In the genomic region with DNA sequence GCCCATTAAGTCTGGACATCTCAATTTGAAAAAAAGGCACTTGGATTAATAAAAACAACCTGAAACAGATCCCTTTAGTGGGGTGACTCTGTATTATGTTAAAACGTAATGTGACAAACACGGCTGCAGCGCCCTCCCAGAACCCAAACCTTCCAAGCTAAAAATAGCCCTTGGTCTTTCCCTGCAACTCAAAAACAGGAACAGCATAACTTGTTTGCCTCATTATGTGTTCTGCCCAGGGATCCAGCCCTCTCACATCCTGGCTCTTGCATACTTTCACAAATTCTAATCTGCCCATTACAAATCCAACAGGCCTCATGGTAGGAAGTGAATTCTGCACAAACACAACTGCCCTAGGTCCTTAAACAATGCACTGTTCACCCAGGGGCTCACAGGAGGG, we compare ENCODE assay signal across 11 cellular contexts.
A peak's percentile ranks its signal among the peaks of the same experiment; 100 is the strongest.
DNase-seq lines count a peak whose midpoint lies in the region; ATAC-seq and TF ChIP-seq lines count a peak whose summit lies in the region.
"Had no signal": no experiment of that assay in that cellular context is flagged by ENCODE, and none has a peak within 500 bp of the region (broad histone marks: within the 10 kb centered on the region; RNA-seq: fewer than 3 reads in every experiment).

No MANE protein-coding gene starts in this region.

- TF ChIP-seq CTCF in esophagus squamous epithelium (IDR thresholded peaks at IDR 0.05) = no peak
- TF ChIP-seq CTCF in upper lobe of right lung (IDR thresholded peaks at IDR 0.05) = no peak

- no peak overlapping the region for H3K27ac Mint-ChIP-seq in stimulated activated naive B cell treated with anti-CD40 and anti-IgM and Interleukin-4, amounts not matched to agents 10 μg/mL and 1 μg/mL and 100 μg/mL, for 72 hours

- 46 to 47% methylated on average over 3 of the region's 3 CpGs for WGBS in esophagus squamous epithelium, 2 donors

- H3K27me3 ChIP-seq in esophagus squamous epithelium (no peaks in the 10 kb centered on the region), upper lobe of right lung (no peaks in the 10 kb centered on the region)

- peaks cover 0 to 2% of the 10 kb centered on the region in 2 donors for H3K4me1 Mint-ChIP-seq in stimulated activated naive B cell treated with anti-CD40 and anti-IgM and Interleukin-4, amounts not matched to agents 10 μg/mL and 1 μg/mL and 100 μg/mL, for 72 hours

- DNase-seq in NCI-H2227 treated with DMSO at 0.1 percent for 48 hours (lab: John Stamatoyannopoulos, UW) (peak; percentile 7), NCI-H2227 (lab: John Stamatoyannopoulos, UW; ENCODE audit: unreplicated experiment) (no peak), esophagus squamous epithelium (lab: John Stamatoyannopoulos, UW) (no peak), medulla oblongata (ENCODE audit: extremely low spot score) (peak; percentile 41), upper lobe of right lung (no peak)
- no peak for DNase-seq in stimulated activated naive B cell treated with anti-CD40 and anti-IgM and Interleukin-4, amounts not matched to agents 10 μg/mL and 1 μg/mL and 100 μg/mL, for 72 hours
- DNase-seq: activated naive CD4-positive, alpha-beta T cell treated with anti-CD3 and anti-CD28 coated beads, Interleukin-2, amount 50 U/mL, for 16 hours; NK-92 treated with Interleukin-12 subunit alpha and Interleukin-12 subunit beta, amount 100 ng/mL, for 24 hours had no signal

- H3K4me3 ChIP-seq in esophagus squamous epithelium (no peak overlapping the region), upper lobe of right lung (no peak overlapping the region)
- H3K4me3 ChIP-seq: A549 had no signal

- peaks cover 0 to 34% (median 9%) of the 10 kb centered on the region in 3 donors for H3K4me1 ChIP-seq in esophagus squamous epithelium
- H3K4me1 ChIP-seq in upper lobe of right lung = peaks cover 17% of the 10 kb centered on the region
- H3K4me1 ChIP-seq: A549 had no signal

- no peak for TF ChIP-seq POLR2A in esophagus squamous epithelium (IDR thresholded peaks at IDR 0.05)
- TF ChIP-seq POLR2A in GM18505 (IDR thresholded peaks at IDR 0.05; ENCODE audit: borderline replicate concordance, extremely low read depth, insufficient read depth, insufficient read length) = no peak

- H3K9me3 Mint-ChIP-seq in stimulated activated naive B cell treated with anti-CD40 and anti-IgM and Interleukin-4, amounts not matched to agents 10 μg/mL and 1 μg/mL and 100 μg/mL, for 72 hours = peaks cover 5 to 8% of the 10 kb centered on the region in 2 donors

- H3K36me3 ChIP-seq in esophagus squamous epithelium = no peaks in the 10 kb centered on the region
- no peaks in the 10 kb centered on the region for H3K36me3 ChIP-seq in upper lobe of right lung

- H3K9me3 ChIP-seq in esophagus squamous epithelium = no peaks in the 10 kb centered on the region
- H3K9me3 ChIP-seq in upper lobe of right lung = no peaks in the 10 kb centered on the region
- H3K9me3 ChIP-seq: A549 had no signal

- no peaks in the 10 kb centered on the region for H3K27me3 Mint-ChIP-seq in stimulated activated naive B cell treated with anti-CD40 and anti-IgM and Interleukin-4, amounts not matched to agents 10 μg/mL and 1 μg/mL and 100 μg/mL, for 72 hours

- intact Hi-C loops in esophagus squamous epithelium (cut with DNase I) (no loop called here), upper lobe of right lung (cut with DNase I) (no loop called here)

- peak; percentile 66 for ATAC-seq in upper lobe of right lung
- no peak for ATAC-seq in GM21528 (IDR thresholded peaks at IDR 0.05; ENCODE audit: low FRiP score, unreplicated experiment)
- ATAC-seq in stimulated activated naive B cell treated with anti-CD40 and anti-IgM and Interleukin-4, amounts not matched to agents 10 μg/mL and 1 μg/mL and 100 μg/mL, for 72 hours (replicated peaks) = no peak
- ATAC-seq in GM18505 (IDR thresholded peaks at IDR 0.05; ENCODE audit: unreplicated experiment) = no peak
- ATAC-seq: A549 had no signal

- H3K4me3 Mint-ChIP-seq in stimulated activated naive B cell treated with anti-CD40 and anti-IgM and Interleukin-4, amounts not matched to agents 10 μg/mL and 1 μg/mL and 100 μg/mL, for 72 hours = no peak overlapping the region

- H3K27ac ChIP-seq in esophagus squamous epithelium (peak overlapping the region in 3 of 4 donors; percentile 20 to 69 (median 38)), upper lobe of right lung (peak overlapping the region; percentile 14)
- H3K27ac ChIP-seq: A549 had no signal

- H3K36me3 Mint-ChIP-seq in stimulated activated naive B cell treated with anti-CD40 and anti-IgM and Interleukin-4, amounts not matched to agents 10 μg/mL and 1 μg/mL and 100 μg/mL, for 72 hours = no peaks in the 10 kb centered on the region

Comparison
In these comparisons a context has a peak if more than half of its experiments do, and no peak if none do; other contexts are left out.
1. DNase-seq: peak in NCI-H2227 treated with DMSO at 0.1 percent for 48 hours (single experiment) and medulla oblongata (single experiment); none in NCI-H2227 (single experiment), esophagus squamous epithelium (single experiment), upper lobe of right lung (single experiment) and stimulated activated naive B cell treated with anti-CD40 and anti-IgM and Interleukin-4, amounts not matched to agents 10 μg/mL and 1 μg/mL and 100 μg/mL, for 72 hours (single experiment).